28 cellular contexts compared by ENCODE assay signal in genomic region chr1:59619576-59619975, GRCh38.
"Had no signal": no experiment of that assay in that cellular context is flagged by ENCODE, and none has a peak within 500 bp of the region (broad histone marks: within the 10 kb centered on the region; RNA-seq: fewer than 3 reads in every experiment).

No MANE protein-coding gene starts in this region.

- H3K9me3 ChIP-seq: ovary, prostate gland, right lobe of liver, sigmoid colon, suprapubic skin, testis, tibial artery, transverse colon, upper lobe of right lung, uterus had no signal

- H2AFZ ChIP-seq: neural progenitor cell, parathyroid adenoma had no signal

- DNase-seq: naive B cell; naive thymus-derived CD8-positive, alpha-beta T cell; nephron progenitor cell; occipital lobe; ovary; right cardiac atrium; right lobe of liver; sigmoid colon; small intestine; stimulated activated CD4-positive, alpha-beta T cell treated with anti-CD3 and anti-CD28 coated beads, Interleukin-15, amount 100 ng/mL, for 24 hours; stimulated activated CD4-positive, alpha-beta T cell treated with anti-CD3 and anti-CD28 coated beads, Interleukin-2, amount 100 ng/mL, for 24 hours; stimulated activated CD4-positive, alpha-beta T cell treated with anti-CD3 and anti-CD28 coated beads, Interleukin-4, amount 100 ng/mL, for 1 hour; stimulated activated CD4-positive, alpha-beta T cell treated with anti-CD3 and anti-CD28 coated beads, Interleukin-4, amount 100 ng/mL, for 4 hours; stimulated activated CD8-positive, alpha-beta memory T cell treated with anti-CD3 and anti-CD28 coated beads, Interleukin-4, amount 100 ng/mL, for 48 hours; stimulated activated naive CD4-positive, alpha-beta T cell; stimulated activated naive CD8-positive, alpha-beta T cell treated with anti-CD3 and anti-CD28 coated beads, Interleukin-15, amount 100 ng/mL, for 72 hours; stimulated activated naive CD8-positive, alpha-beta T cell treated with anti-CD3 and anti-CD28 coated beads, Interleukin-15, Interleukin-2, amounts not matched to agents 100 U/mL and 50 U/mL, for 24 hours; testis; tibial artery; transverse colon; upper lobe of right lung; uterus had no signal

- H3K36me3 ChIP-seq: neural progenitor cell, ovary, prostate gland, right lobe of liver, sigmoid colon, suprapubic skin, transverse colon, upper lobe of right lung, uterus had no signal

- H3K27ac ChIP-seq: neural progenitor cell, ovary, parathyroid adenoma, prostate gland, right lobe of liver, sigmoid colon, suprapubic skin, testis, tibial artery, transverse colon, upper lobe of right lung, uterus had no signal

- H3K9ac ChIP-seq: neural progenitor cell, parathyroid adenoma had no signal

- H3K79me2 ChIP-seq: parathyroid adenoma had no signal

- H3K4me2 ChIP-seq: neural progenitor cell had no signal

- ATAC-seq: naive thymus-derived CD8-positive, alpha-beta T cell; natural killer cell treated with Interleukin-12 subunit alpha and Interleukin-12 subunit beta and Interleukin-15 and Interleukin-18, amount 100 ng/mL, for 72 hours; right cardiac atrium; right lobe of liver; stimulated activated memory B cell treated with anti-CD40 and anti-IgM and Interleukin-4, amounts not matched to agents 10 μg/mL and 1 μg/mL and 100 μg/mL, for 72 hours; stimulated activated naive CD8-positive, alpha-beta T cell treated with anti-CD3 and anti-CD28 coated beads, Interleukin-15, amount 100 ng/mL, for 72 hours; stimulated activated naive CD8-positive, alpha-beta T cell treated with anti-CD3 and anti-CD28 coated beads, Interleukin-15, Interleukin-2, amounts not matched to agents 100 U/mL and 50 U/mL, for 24 hours; upper lobe of right lung had no signal

- H3K4me3 ChIP-seq: neural progenitor cell, ovary, prostate gland, right lobe of liver, sigmoid colon, suprapubic skin, testis, tibial artery, transverse colon, upper lobe of right lung, uterus had no signal

- H3K27me3 ChIP-seq: neural progenitor cell, ovary, right lobe of liver, sigmoid colon, suprapubic skin, testis, tibial artery, transverse colon, upper lobe of right lung, uterus had no signal
